ENCODE assay signal across 1 cellular context in the genomic region with DNA sequence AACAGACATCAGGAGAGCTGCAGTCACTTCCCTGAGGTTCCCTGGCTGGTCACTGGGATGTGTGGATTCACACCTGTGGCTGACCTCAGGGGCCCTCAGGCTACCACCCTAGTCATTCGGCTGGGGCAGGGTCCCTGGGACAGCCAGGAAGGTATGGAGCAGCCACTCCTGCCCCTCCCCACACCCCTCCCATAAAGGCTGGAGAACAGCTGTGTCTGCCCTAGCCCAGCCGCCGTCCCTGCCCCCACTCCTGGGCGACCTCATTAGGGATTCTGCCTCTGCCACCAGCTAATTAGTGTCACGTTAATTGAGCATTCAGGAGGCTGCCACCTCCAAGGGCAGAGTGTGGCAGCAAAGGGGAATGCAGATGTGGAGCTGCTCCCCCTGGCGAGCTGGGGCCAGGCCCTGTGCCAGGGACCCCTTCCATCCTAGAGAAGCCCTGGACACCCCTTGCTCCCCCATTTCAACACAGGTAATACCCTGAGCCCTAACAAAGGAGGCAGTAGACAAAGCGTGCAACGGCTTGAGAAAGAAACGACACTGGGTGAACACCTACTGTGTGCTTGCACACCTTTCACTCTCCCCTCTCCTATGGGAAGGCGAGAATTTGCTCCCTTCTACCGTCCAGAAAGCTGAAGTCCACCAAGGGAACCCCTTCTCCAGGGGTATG.
TF ChIP-seq lines count a peak whose summit lies in the region.

No MANE protein-coding gene starts in this region.

TF ChIP-seq in H1, 55 proteins besides CTCF, POLR2A, EP300 and RAD21:
- TF ChIP-seq CBX5 (IDR thresholded peaks at IDR 0.05; ENCODE audit: low read depth, low read length), result no peak
- no peak for TF ChIP-seq GABPA (IDR thresholded peaks at IDR 0.05; ENCODE audit: borderline replicate concordance, insufficient read depth, low read length)
- no peak for TF ChIP-seq SIN3A (conservative IDR thresholded peaks at IDR 0.05 in 1 of 2, IDR thresholded peaks at IDR 0.05 in 1 of 2; ENCODE audit: low read depth in 1 of 2, low read length in 2 of 2)
- no peak for TF ChIP-seq ZNF274 (IDR thresholded peaks at IDR 0.05; ENCODE audit: borderline replicate concordance, extremely low read depth, low read length)
- TF ChIP-seq SIX5 (IDR thresholded peaks at IDR 0.05; ENCODE audit: low read depth, low read length), result no peak
- TF ChIP-seq PHF8 (conservative IDR thresholded peaks at IDR 0.05; ENCODE audit: low read depth, low read length), result no peak
- no peak for TF ChIP-seq NANOG (IDR thresholded peaks at IDR 0.05; ENCODE audit: insufficient read depth, low read depth, low read length, poor library complexity, severe bottlenecking)
- TF ChIP-seq JUND (IDR thresholded peaks at IDR 0.05; ENCODE audit: low read length), result no peak
- no peak for TF ChIP-seq CBX8 (IDR thresholded peaks at IDR 0.05; ENCODE audit: borderline replicate concordance, low read depth, low read length)
TF ChIP-seq in H1: peak in this region for 0.
